Comparison of ENCODE assay signal across 21 cellular contexts in the genomic region with DNA sequence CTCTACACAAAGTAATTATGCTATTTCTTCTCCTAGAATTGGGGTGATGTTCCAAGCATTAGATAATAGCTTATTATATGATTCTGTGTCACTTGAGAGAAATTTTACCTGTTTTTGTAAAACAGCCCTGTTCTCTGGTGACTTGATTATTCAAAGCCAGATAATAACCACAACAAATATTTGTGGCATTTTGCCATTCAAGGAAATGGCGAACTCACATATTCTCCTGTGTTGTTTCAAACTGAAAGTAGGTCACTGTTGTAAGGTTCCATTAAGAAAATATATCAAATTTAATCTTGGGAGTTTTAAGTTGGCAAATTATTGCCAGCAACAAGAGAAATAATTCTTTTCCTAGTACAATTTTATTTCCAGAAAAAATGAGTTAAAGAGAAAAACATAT.
DNase-seq lines count a peak whose midpoint lies in the region; ATAC-seq, FAIRE-seq and TF ChIP-seq lines count a peak whose summit lies in the region.
"Had no signal": no experiment of that assay in that cellular context is flagged by ENCODE, and none has a peak within 500 bp of the region (broad histone marks: within the 10 kb centered on the region; RNA-seq: fewer than 3 reads in every experiment).

No MANE protein-coding gene starts in this region.

- H3K27me3 ChIP-seq in CD4-positive, alpha-beta T cell (ENCODE audit: control insufficient read depth, insufficient read depth, low read length): no peaks in the 10 kb centered on the region

- peak overlapping the region; percentile 0 for H3K27ac Mint-ChIP-seq in CD4-positive, alpha-beta T cell

- CTCF ChIA-PET in CD4-positive, alpha-beta T cell (lab: Charles Lee): no interaction called here

- POLR2A ChIA-PET in CD4-positive, alpha-beta T cell (lab: Charles Lee): no interaction called here

- no peaks in the 10 kb centered on the region for H3K27me3 Mint-ChIP-seq in CD4-positive, alpha-beta T cell
- H3K27me3 Mint-ChIP-seq: CD8-positive, alpha-beta memory T cell had no signal

- FAIRE-seq in GM18507 (lab: Jason Lieb, UNC): peak; percentile 18
- FAIRE-seq: A549 had no signal

- TF ChIP-seq CTCF in CD4-positive, alpha-beta T cell (IDR thresholded peaks at IDR 0.05): no peak
- no peak for TF ChIP-seq CTCF in fibroblast of villous mesenchyme (IDR thresholded peaks at IDR 0.05; ENCODE audit: insufficient read depth, low read depth, low read length)

- DNase-seq in CD4-positive, alpha-beta T cell: no peak
- no peak for DNase-seq in GM18507 (ENCODE audit: extremely low spot score, insufficient read length, low read depth)
- peak; percentile 59 for DNase-seq in amniotic epithelial cell (ENCODE audit: low read depth)
- DNase-seq in fibroblast of villous mesenchyme (ENCODE audit: low read depth): peak; percentile 9
- DNase-seq in GF-D8 (lab: John Stamatoyannopoulos, UW): no peak
- no peak for DNase-seq in EL
- no peak for DNase-seq in NCI-H748 treated with DMSO at 0.1 percent for 48 hours (lab: John Stamatoyannopoulos, UW)
- DNase-seq: CD8-positive, alpha-beta memory T cell; DMS53; HCEC 1CT; IMR-90; Karpas-422; NCI-H1417; NCI-H187; NCI-H2227 treated with DMSO at 0.1 percent for 48 hours; NCI-H524; RPMI8226; SHP77 treated with DMSO at 0.1 percent for 48 hours had no signal

- no peak overlapping the region for H3K4me3 ChIP-seq in fibroblast of villous mesenchyme (ENCODE audit: low read depth, low read length)
- H3K4me3 ChIP-seq: A549 had no signal

- H3K36me3 Mint-ChIP-seq in CD4-positive, alpha-beta T cell (ENCODE audit: low read depth): peaks cover 17% of the 10 kb centered on the region

- intact Hi-C loops in CD4-positive, alpha-beta T cell (cut with DNase I, micrococcal nuclease): no loop called here

- H3K4me3 Mint-ChIP-seq in CD4-positive, alpha-beta T cell: no peak overlapping the region

- no peak overlapping the region for H3K27ac ChIP-seq in CD4-positive, alpha-beta T cell (ENCODE audit: low read depth, low read length)
- H3K27ac ChIP-seq: A549, HL-60 had no signal

- no peaks in the 10 kb centered on the region for H3K9me3 Mint-ChIP-seq in CD4-positive, alpha-beta T cell
- H3K9me3 Mint-ChIP-seq: CD8-positive, alpha-beta memory T cell had no signal

- peaks cover 28% of the 10 kb centered on the region for H3K4me1 Mint-ChIP-seq in CD4-positive, alpha-beta T cell (ENCODE audit: low read depth)

- H3K9me3 ChIP-seq in CD4-positive, alpha-beta T cell (ENCODE audit: control insufficient read depth, low read length): no peaks in the 10 kb centered on the region
- H3K9me3 ChIP-seq: A549 had no signal

- ATAC-seq in CD4-positive, alpha-beta T cell (ENCODE audit: poor library complexity): no peak
- ATAC-seq in HG02623 (IDR thresholded peaks at IDR 0.05; ENCODE audit: unreplicated experiment): no peak
- ATAC-seq: A549 had no signal

Comparison
In these comparisons a context has a peak if more than half of its experiments do, and no peak if none do; other contexts are left out.
1. DNase-seq: peak in amniotic epithelial cell (single experiment) and fibroblast of villous mesenchyme (single experiment); none in CD4-positive, alpha-beta T cell (0 of 10), GM18507 (single experiment), GF-D8 (single experiment), EL (single experiment) and NCI-H748 treated with DMSO at 0.1 percent for 48 hours (single experiment).